8 cellular contexts compared by ENCODE assay signal in genomic region chr10:50367732-50368131, GRCh38.
DNase-seq lines count a peak whose midpoint lies in the region; ATAC-seq lines count a peak whose summit lies in the region.

No MANE protein-coding gene starts in this region.

- intact Hi-C loops in left ventricle myocardium superior (cut with micrococcal nuclease), result no loop called here

- DNase-seq in A172 (ENCODE audit: low spot score), result peak; percentile 46
- peak; percentile 61 for DNase-seq in ELR (ENCODE audit: low read depth)
- peak; percentile 10 for DNase-seq in RPMI8226
- no peak for DNase-seq in left ventricle myocardium superior
- no peak for DNase-seq in Karpas-422
- no peak for DNase-seq in NCI-H2029 (lab: John Stamatoyannopoulos, UW)
- DNase-seq in NCI-H128 (lab: John Stamatoyannopoulos, UW; ENCODE audit: unreplicated experiment), result no peak

- H2AFZ ChIP-seq in Karpas-422 (ENCODE audit: low read length), result no peak overlapping the region

- H3K27me3 ChIP-seq in Karpas-422 (ENCODE audit: low read length), result no peaks in the 10 kb centered on the region

- no peak overlapping the region for H3K4me2 ChIP-seq in Karpas-422 (ENCODE audit: low read depth, low read length, poor library complexity, severe bottlenecking)

- H4K20me1 ChIP-seq in Karpas-422 (ENCODE audit: insufficient read depth, low read depth, low read length), result 0 out of 2 replicates have a peak, but pooled peaks cover 4% of the 10 kb centered on the region

- H3K9me2 ChIP-seq in Karpas-422 (replicated peaks; ENCODE audit: insufficient read depth, low read length), result no peaks in the 10 kb centered on the region

- no peak overlapping the region for H3K27ac ChIP-seq in Karpas-422 (ENCODE audit: low read length)

- no peak overlapping the region for H3K4me3 ChIP-seq in Karpas-422 (ENCODE audit: low read length)

- peaks cover 8% of the 10 kb centered on the region for H3K4me1 ChIP-seq in Karpas-422 (ENCODE audit: low read length)

- H3K36me3 ChIP-seq in Karpas-422 (ENCODE audit: insufficient read depth, low read length), result no peaks in the 10 kb centered on the region

- H3K79me2 ChIP-seq in Karpas-422 (ENCODE audit: low read length), result no peaks in the 10 kb centered on the region

- no peak overlapping the region for H3K9ac ChIP-seq in Karpas-422 (ENCODE audit: low read length)

- no peaks in the 10 kb centered on the region for H3K9me3 ChIP-seq in Karpas-422 (ENCODE audit: low read length)

- ATAC-seq in left ventricle myocardium superior (peak; percentile 32), GM21423 (IDR thresholded peaks at IDR 0.05; ENCODE audit: unreplicated experiment) (no peak)

Comparison
In these comparisons a context has a peak if more than half of its experiments do, and no peak if none do; other contexts are left out.
1. DNase-seq: peak in A172 (single experiment), ELR (single experiment) and RPMI8226 (single experiment); none in left ventricle myocardium superior (single experiment), Karpas-422 (single experiment), NCI-H2029 (single experiment) and NCI-H128 (single experiment).